29 cellular contexts compared by ENCODE assay signal in the genomic region with DNA sequence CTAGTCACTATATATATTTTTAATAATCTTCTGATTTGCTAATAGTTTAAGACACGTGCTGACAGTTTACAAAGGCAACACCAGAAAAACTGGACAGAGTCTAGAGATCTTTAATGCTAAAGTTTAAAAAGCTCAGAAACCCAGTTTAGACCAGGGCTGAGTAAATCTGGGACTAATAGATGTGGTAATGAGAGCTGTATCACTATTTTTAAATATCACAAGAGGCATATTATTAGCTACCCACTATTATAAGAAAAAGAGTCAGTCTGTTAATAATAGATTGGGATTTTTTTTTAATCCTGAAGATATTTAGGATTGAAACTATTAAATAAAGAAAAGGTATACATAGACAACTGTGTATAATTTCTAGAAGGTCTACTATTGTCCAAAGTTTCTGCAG.
"Had no signal": no experiment of that assay in that cellular context is flagged by ENCODE, and none has a peak within 500 bp of the region (broad histone marks: within the 10 kb centered on the region; RNA-seq: fewer than 3 reads in every experiment).

No MANE protein-coding gene starts in this region.

- ATAC-seq: naive thymus-derived CD8-positive, alpha-beta T cell; natural killer cell treated with Interleukin-12 subunit alpha and Interleukin-12 subunit beta and Interleukin-15 and Interleukin-18, amount 100 ng/mL, for 72 hours; pancreas; right cardiac atrium; right lobe of liver; stimulated activated naive B cell treated with anti-CD40 and anti-IgM and Interleukin-4, amounts not matched to agents 10 μg/mL and 1 μg/mL and 100 μg/mL, for 72 hours had no signal

- H3K27ac Mint-ChIP-seq: naive B cell; naive thymus-derived CD8-positive, alpha-beta T cell; natural killer cell treated with Interleukin-12 subunit alpha and Interleukin-12 subunit beta and Interleukin-15 and Interleukin-18, amount 100 ng/mL, for 72 hours; stimulated activated naive B cell treated with anti-CD40 and anti-IgM and Interleukin-4, amounts not matched to agents 10 μg/mL and 1 μg/mL and 100 μg/mL, for 72 hours; stimulated activated naive CD8-positive, alpha-beta T cell treated with anti-CD3 and anti-CD28 coated beads, Interleukin-15, Interleukin-2, amounts not matched to agents 100 ng/mL and 50 ng/mL, for 24 hours had no signal

- H3K36me3 Mint-ChIP-seq: naive B cell; natural killer cell treated with Interleukin-12 subunit alpha and Interleukin-12 subunit beta and Interleukin-15 and Interleukin-18, amount 100 ng/mL, for 72 hours had no signal

- H3K36me3 ChIP-seq: neutrophil, pancreas, prostate gland, right lobe of liver, sigmoid colon, stomach, thoracic aorta, thyroid gland, upper lobe of left lung, vagina had no signal

- FAIRE-seq: pancreas, small intestine, urothelium cell line had no signal

- H3K27me3 ChIP-seq: neutrophil, pancreas, right lobe of liver, sigmoid colon, stomach, thyroid gland, tibial nerve, upper lobe of left lung, vagina had no signal

- H3K4me3 Mint-ChIP-seq: naive B cell; naive thymus-derived CD8-positive, alpha-beta T cell; natural killer cell treated with Interleukin-12 subunit alpha and Interleukin-12 subunit beta and Interleukin-15 and Interleukin-18, amount 100 ng/mL, for 72 hours; nephron progenitor cell; neural crest cell; stimulated activated naive B cell treated with anti-CD40 and anti-IgM and Interleukin-4, amounts not matched to agents 10 μg/mL and 1 μg/mL and 100 μg/mL, for 72 hours; stimulated activated naive CD8-positive, alpha-beta T cell treated with anti-CD3 and anti-CD28 coated beads, Interleukin-15, Interleukin-2, amounts not matched to agents 100 ng/mL and 50 ng/mL, for 24 hours had no signal

- H3K27ac ChIP-seq: neutrophil, pancreas, prostate gland, right lobe of liver, sigmoid colon, stomach, thoracic aorta, thyroid gland, tibial nerve, upper lobe of left lung, vagina had no signal

- H3K4me3 ChIP-seq: pancreas, prostate gland, right lobe of liver, sigmoid colon, stomach, thoracic aorta, thyroid gland, tibial nerve, upper lobe of left lung, vagina had no signal

- H3K27me3 Mint-ChIP-seq: naive B cell; naive thymus-derived CD8-positive, alpha-beta T cell; natural killer cell treated with Interleukin-12 subunit alpha and Interleukin-12 subunit beta and Interleukin-15 and Interleukin-18, amount 100 ng/mL, for 72 hours; stimulated activated naive B cell treated with anti-CD40 and anti-IgM and Interleukin-4, amounts not matched to agents 10 μg/mL and 1 μg/mL and 100 μg/mL, for 72 hours; stimulated activated naive CD8-positive, alpha-beta T cell treated with anti-CD3 and anti-CD28 coated beads, Interleukin-15, Interleukin-2, amounts not matched to agents 100 ng/mL and 50 ng/mL, for 24 hours had no signal

- H3K4me1 ChIP-seq: prostate gland, vagina had no signal

- DNase-seq: naive B cell; naive thymus-derived CD8-positive, alpha-beta T cell; nephron progenitor cell; nucleus accumbens; pancreas; right cardiac atrium; right lobe of liver; sigmoid colon; small intestine; stimulated activated CD4-positive, alpha-beta T cell treated with anti-CD3 and anti-CD28 coated beads, Interleukin-12 subunit alpha, Interleukin-12 subunit beta, amount 100 ng/mL, for 4 hours; stimulated activated CD4-positive, alpha-beta T cell treated with anti-CD3 and anti-CD28 coated beads, Interleukin-1b, Interleukin-23, amount 100 ng/mL, for 48 hours; stimulated activated CD4-positive, alpha-beta T cell treated with anti-CD3 and anti-CD28 coated beads, Interleukin-4, amount 100 ng/mL, for 1 hour; stimulated activated CD4-positive, alpha-beta T cell treated with anti-CD3 and anti-CD28 coated beads, Interleukin-4, amount 100 ng/mL, for 4 hours; stimulated activated CD8-positive, alpha-beta memory T cell treated with anti-CD3 and anti-CD28 coated beads, Interleukin-4, amount 100 ng/mL, for 48 hours; stimulated activated naive B cell treated with anti-CD40 and anti-IgM and Interleukin-4, amounts not matched to agents 10 μg/mL and 1 μg/mL and 100 μg/mL, for 72 hours; stimulated activated naive CD4-positive, alpha-beta T cell treated with Interleukin-2 at 50 U/mL for 16 hours; stomach; thyroid gland; trophoblast cell; upper lobe of left lung had no signal

- H3K9me3 Mint-ChIP-seq: naive B cell; naive thymus-derived CD8-positive, alpha-beta T cell; nephron progenitor cell; neural crest cell; stimulated activated naive B cell treated with anti-CD40 and anti-IgM and Interleukin-4, amounts not matched to agents 10 μg/mL and 1 μg/mL and 100 μg/mL, for 72 hours; stimulated activated naive CD8-positive, alpha-beta T cell treated with anti-CD3 and anti-CD28 coated beads, Interleukin-15, Interleukin-2, amounts not matched to agents 100 ng/mL and 50 ng/mL, for 24 hours had no signal

- H3K9me3 ChIP-seq: neutrophil, pancreas, prostate gland, right lobe of liver, sigmoid colon, stomach, thoracic aorta, thyroid gland, tibial nerve, upper lobe of left lung, vagina had no signal
